Comparison of ENCODE assay signal across 1 cellular context in the genomic region with DNA sequence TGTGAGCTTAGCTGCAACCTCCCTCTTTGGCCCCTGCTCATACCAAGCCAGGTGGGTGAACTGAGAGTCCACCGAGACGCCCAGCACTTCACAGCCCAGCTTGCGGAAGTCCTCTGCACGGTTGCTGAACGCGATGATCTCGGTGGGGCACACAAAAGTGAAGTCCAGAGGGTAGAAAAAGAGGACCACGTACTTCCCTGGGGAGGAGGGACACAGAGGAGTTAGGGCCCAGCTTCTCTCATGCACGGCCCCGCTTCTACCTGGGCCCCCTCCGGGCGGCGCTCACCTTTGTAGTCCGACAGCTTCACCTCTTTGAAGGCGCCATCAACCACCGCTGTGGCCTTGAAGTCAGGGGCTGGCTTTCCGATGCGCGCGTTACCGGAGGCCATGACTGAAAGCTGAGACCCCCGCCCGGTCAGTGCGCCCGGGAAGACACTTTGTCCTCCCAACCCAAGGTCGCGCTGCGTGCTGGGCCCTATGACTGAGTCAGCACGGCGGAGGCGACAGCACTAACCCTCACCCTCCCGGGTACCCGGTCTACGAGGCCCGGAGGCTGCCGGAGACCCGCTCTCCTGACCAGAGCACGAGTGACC.
TF ChIP-seq lines count a peak whose summit lies in the region.

No MANE protein-coding gene starts in this region.

TF ChIP-seq in HEK293, 187 proteins besides CTCF, POLR2A, EP300 and RAD21 (continued from another document):
- TF ChIP-seq, protein P1, sequence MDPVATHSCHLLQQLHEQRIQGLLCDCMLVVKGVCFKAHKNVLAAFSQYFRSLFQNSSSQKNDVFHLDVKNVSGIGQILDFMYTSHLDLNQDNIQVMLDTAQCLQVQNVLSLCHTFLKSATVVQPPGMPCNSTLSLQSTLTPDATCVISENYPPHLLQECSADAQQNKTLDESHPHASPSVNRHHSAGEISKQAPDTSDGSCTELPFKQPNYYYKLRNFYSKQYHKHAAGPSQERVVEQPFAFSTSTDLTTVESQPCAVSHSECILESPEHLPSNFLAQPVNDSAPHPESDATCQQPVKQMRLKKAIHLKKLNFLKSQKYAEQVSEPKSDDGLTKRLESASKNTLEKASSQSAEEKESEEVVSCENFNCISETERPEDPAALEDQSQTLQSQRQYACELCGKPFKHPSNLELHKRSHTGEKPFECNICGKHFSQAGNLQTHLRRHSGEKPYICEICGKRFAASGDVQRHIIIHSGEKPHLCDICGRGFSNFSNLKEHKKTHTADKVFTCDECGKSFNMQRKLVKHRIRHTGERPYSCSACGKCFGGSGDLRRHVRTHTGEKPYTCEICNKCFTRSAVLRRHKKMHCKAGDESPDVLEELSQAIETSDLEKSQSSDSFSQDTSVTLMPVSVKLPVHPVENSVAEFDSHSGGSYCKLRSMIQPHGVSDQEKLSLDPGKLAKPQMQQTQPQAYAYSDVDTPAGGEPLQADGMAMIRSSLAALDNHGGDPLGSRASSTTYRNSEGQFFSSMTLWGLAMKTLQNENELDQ (tag by site-specific recombination; IDR thresholded peaks at IDR 0.05; ENCODE audit: low read depth) = no peak
- TF ChIP-seq ZNF501 (tag by site-specific recombination; IDR thresholded peaks at IDR 0.05) (no peak), BCL11A (tag by site-specific recombination; IDR thresholded peaks at IDR 0.05; ENCODE audit: low read depth) (no peak), ZSCAN23 (tag by site-specific recombination; IDR thresholded peaks at IDR 0.05) (no peak), ZNF837 (tag by site-specific recombination; IDR thresholded peaks at IDR 0.05) (no peak), ZNF10 (tag by site-specific recombination; IDR thresholded peaks at IDR 0.05) (no peak), GLI2 (tag by site-specific recombination; IDR thresholded peaks at IDR 0.05; ENCODE audit: borderline replicate concordance, low read depth) (no peak), YY1 (tag by site-specific recombination; IDR thresholded peaks at IDR 0.05) (0 out of 2 replicates have a peak, but pooled peaks have one; percentile 11), ZNF223 (tag by site-specific recombination; IDR thresholded peaks at IDR 0.05) (no peak), GLIS2 (tag by site-specific recombination; IDR thresholded peaks at IDR 0.05) (no peak), MYNN (tag by site-specific recombination; IDR thresholded peaks at IDR 0.05; ENCODE audit: borderline replicate concordance) (no peak), ZNF830 (tag by site-specific recombination; IDR thresholded peaks at IDR 0.05; ENCODE audit: low read depth) (no peak), ZEB2 (tag by site-specific recombination; IDR thresholded peaks at IDR 0.05) (no peak), ZBTB1 (tag by site-specific recombination; IDR thresholded peaks at IDR 0.05) (no peak), ZNF692 (tag by site-specific recombination; IDR thresholded peaks at IDR 0.05) (no peak), ZNF394 (tag by site-specific recombination; IDR thresholded peaks at IDR 0.05; ENCODE audit: borderline replicate concordance) (no peak; the same call in 1 of the 2 replicates), ZBTB20 (tag by site-specific recombination; IDR thresholded peaks at IDR 0.05) (peak; percentile 71; the same call in 1 of the 2 replicates), ZNF792 (tag by site-specific recombination; IDR thresholded peaks at IDR 0.05) (no peak), HOXD13 (CRISPR knock-in tag; IDR thresholded peaks at IDR 0.05; ENCODE audit: borderline replicate concordance) (no peak), ZNF48 (tag by site-specific recombination; IDR thresholded peaks at IDR 0.05) (no peak), HOXC10 (CRISPR knock-in tag; IDR thresholded peaks at IDR 0.05) (0 out of 2 replicates have a peak, but pooled peaks have one; percentile 46), ZBTB6 (tag by site-specific recombination; IDR thresholded peaks at IDR 0.05) (no peak), KLF10 (tag by site-specific recombination; IDR thresholded peaks at IDR 0.05) (no peak), ZBTB17 (tag by site-specific recombination; IDR thresholded peaks at IDR 0.05) (no peak), ZFP69B (tag by site-specific recombination; IDR thresholded peaks at IDR 0.05) (no peak), ZNF26 (tag by site-specific recombination; IDR thresholded peaks at IDR 0.05) (no peak)
- TF ChIP-seq, protein P2, sequence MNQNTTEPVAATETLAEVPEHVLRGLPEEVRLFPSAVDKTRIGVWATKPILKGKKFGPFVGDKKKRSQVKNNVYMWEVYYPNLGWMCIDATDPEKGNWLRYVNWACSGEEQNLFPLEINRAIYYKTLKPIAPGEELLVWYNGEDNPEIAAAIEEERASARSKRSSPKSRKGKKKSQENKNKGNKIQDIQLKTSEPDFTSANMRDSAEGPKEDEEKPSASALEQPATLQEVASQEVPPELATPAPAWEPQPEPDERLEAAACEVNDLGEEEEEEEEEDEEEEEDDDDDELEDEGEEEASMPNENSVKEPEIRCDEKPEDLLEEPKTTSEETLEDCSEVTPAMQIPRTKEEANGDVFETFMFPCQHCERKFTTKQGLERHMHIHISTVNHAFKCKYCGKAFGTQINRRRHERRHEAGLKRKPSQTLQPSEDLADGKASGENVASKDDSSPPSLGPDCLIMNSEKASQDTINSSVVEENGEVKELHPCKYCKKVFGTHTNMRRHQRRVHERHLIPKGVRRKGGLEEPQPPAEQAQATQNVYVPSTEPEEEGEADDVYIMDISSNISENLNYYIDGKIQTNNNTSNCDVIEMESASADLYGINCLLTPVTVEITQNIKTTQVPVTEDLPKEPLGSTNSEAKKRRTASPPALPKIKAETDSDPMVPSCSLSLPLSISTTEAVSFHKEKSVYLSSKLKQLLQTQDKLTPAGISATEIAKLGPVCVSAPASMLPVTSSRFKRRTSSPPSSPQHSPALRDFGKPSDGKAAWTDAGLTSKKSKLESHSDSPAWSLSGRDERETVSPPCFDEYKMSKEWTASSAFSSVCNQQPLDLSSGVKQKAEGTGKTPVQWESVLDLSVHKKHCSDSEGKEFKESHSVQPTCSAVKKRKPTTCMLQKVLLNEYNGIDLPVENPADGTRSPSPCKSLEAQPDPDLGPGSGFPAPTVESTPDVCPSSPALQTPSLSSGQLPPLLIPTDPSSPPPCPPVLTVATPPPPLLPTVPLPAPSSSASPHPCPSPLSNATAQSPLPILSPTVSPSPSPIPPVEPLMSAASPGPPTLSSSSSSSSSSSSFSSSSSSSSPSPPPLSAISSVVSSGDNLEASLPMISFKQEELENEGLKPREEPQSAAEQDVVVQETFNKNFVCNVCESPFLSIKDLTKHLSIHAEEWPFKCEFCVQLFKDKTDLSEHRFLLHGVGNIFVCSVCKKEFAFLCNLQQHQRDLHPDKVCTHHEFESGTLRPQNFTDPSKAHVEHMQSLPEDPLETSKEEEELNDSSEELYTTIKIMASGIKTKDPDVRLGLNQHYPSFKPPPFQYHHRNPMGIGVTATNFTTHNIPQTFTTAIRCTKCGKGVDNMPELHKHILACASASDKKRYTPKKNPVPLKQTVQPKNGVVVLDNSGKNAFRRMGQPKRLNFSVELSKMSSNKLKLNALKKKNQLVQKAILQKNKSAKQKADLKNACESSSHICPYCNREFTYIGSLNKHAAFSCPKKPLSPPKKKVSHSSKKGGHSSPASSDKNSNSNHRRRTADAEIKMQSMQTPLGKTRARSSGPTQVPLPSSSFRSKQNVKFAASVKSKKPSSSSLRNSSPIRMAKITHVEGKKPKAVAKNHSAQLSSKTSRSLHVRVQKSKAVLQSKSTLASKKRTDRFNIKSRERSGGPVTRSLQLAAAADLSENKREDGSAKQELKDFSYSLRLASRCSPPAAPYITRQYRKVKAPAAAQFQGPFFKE (tag by site-specific recombination; IDR thresholded peaks at IDR 0.05; ENCODE audit: borderline replicate concordance) = 0 out of 2 replicates have a peak, but pooled peaks have one; percentile 68
- TF ChIP-seq, protein P3, sequence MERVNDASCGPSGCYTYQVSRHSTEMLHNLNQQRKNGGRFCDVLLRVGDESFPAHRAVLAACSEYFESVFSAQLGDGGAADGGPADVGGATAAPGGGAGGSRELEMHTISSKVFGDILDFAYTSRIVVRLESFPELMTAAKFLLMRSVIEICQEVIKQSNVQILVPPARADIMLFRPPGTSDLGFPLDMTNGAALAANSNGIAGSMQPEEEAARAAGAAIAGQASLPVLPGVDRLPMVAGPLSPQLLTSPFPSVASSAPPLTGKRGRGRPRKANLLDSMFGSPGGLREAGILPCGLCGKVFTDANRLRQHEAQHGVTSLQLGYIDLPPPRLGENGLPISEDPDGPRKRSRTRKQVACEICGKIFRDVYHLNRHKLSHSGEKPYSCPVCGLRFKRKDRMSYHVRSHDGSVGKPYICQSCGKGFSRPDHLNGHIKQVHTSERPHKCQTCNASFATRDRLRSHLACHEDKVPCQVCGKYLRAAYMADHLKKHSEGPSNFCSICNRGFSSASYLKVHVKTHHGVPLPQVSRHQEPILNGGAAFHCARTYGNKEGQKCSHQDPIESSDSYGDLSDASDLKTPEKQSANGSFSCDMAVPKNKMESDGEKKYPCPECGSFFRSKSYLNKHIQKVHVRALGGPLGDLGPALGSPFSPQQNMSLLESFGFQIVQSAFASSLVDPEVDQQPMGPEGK (tag by site-specific recombination; IDR thresholded peaks at IDR 0.05) = peak; percentile 47
